Comparison of ENCODE assay signal across 9 cellular contexts in the genomic region with DNA sequence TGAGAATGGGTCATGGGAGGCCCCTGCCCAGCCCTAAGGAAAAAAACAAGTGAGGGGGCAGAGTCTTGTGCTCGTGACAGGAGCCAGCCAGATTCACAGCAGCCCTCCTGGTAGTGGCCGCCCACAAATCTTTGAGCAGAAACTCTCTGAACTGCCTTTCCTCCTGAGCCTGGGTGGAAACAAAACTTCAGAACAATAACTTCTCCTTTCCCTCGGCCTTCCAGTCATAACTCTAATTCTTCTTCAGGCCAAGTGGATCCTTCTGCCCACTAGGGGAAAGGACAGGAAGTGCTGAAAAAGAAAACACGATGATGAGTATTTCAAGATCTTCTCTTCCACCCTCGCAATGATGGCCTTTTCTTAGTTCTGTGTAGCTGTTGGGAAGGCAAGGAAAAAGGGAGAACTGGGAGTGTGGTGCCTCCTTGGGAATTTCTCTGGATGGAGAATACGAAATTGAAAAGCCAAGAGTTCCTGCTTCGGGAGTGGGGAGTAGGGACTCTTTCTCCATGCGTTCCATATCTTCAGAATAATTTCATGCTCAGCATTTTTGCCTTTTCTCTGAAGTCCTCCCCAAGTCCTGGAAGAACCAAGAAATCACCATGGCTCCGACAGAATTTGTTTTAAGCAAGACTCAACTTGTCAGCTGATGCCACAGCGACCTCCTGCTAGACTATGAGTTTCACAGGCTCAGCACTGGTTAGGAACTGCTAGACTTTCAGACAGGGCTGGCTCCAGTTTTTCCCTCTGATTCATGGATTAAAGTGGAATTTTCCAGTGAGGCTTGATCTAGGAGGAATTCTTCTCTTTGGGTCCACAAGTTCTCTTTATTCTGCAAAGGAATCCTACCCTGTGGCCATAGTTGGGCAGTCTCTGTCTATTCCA.
A peak's percentile ranks its signal among the peaks of the same experiment; 100 is the strongest.
DNase-seq lines count a peak whose midpoint lies in the region; ATAC-seq, FAIRE-seq and TF ChIP-seq lines count a peak whose summit lies in the region.
"Had no signal": no experiment of that assay in that cellular context is flagged by ENCODE, and none has a peak within 500 bp of the region (broad histone marks: within the 10 kb centered on the region; RNA-seq: fewer than 3 reads in every experiment).

No MANE protein-coding gene starts in this region.

- H3K4me2 ChIP-seq in K562 (ENCODE audit: insufficient read depth, low read length): no peak overlapping the region

- H2AFZ ChIP-seq in K562 (ENCODE audit: low read depth, low read length): no peak overlapping the region

- peak; percentile 14 to 49 (median 38); a peak in 3 of 6 replicates for TF ChIP-seq CTCF in K562 (IDR thresholded peaks at IDR 0.05 in 2 of 3, conservative IDR thresholded peaks at IDR 0.05 in 1 of 3; ENCODE audit: insufficient read depth in 2 of 3, low read depth in 1 of 3, low read length in 3 of 3)
- TF ChIP-seq CTCF in mucosa of descending colon (IDR thresholded peaks at IDR 0.05): no peak

- no peaks in the 10 kb centered on the region for H3K36me3 ChIP-seq in K562 (ENCODE audit: control insufficient read depth, insufficient read depth, low read length)
- H3K36me3 ChIP-seq in mucosa of descending colon (ENCODE audit: low read depth): no peaks in the 10 kb centered on the region
- H3K36me3 ChIP-seq in effector memory CD4-positive, alpha-beta T cell (ENCODE audit: control insufficient read depth, insufficient read depth, low read length): no peaks in the 10 kb centered on the region

- H3K9me3 ChIP-seq in K562 (replicated peaks; ENCODE audit: control insufficient read depth, insufficient read depth, low read depth, low read length) (no peaks in the 10 kb centered on the region), mucosa of descending colon (no peaks in the 10 kb centered on the region)
- no peaks in the 10 kb centered on the region for H3K9me3 ChIP-seq in effector memory CD4-positive, alpha-beta T cell (ENCODE audit: control insufficient read depth, low read length)

- WGBS in K562 (ENCODE audit: insufficient coverage, low coverage, missing lambda C conversion rate): 3% methylated on average over 10 of the region's 10 CpGs

- BruUV-seq in K562 (replicated peaks; lab: Mats Ljungman, UMichigan): no TSS peak

- FAIRE-seq in K562 (lab: Jason Lieb, UNC): no peak

- CTCF ChIA-PET in K562 (lab: Yijun Ruan, JAX; ENCODE audit: low intra/inter-chr PET ratio): no interaction called here

- ATAC-seq in K562: peak; percentile 63; the same call in 2 of the 3 replicates
- peak; percentile 34 for ATAC-seq in mucosa of descending colon
- no peak for ATAC-seq in HG03571 (IDR thresholded peaks at IDR 0.05; ENCODE audit: unreplicated experiment)

- intact Hi-C loops in K562 (cut with micrococcal nuclease): no loop called here
- intact Hi-C loops in mucosa of descending colon (cut with DNase I, micrococcal nuclease): no loop called here

- POLR2A ChIA-PET in K562 (lab: Yijun Ruan, JAX): interaction anchor here (0.6 kb wide), 2 partner anchors 103 to 485 kb away, joined by 3 to 4 read pairs; no protein-coding TSS in a partner anchor

- H3K27ac ChIP-seq in K562 (ENCODE audit: extremely low read depth, low read depth, low read length): no peak overlapping the region
- H3K27ac ChIP-seq in effector memory CD4-positive, alpha-beta T cell (ENCODE audit: insufficient read depth, low read length, poor library complexity, severe bottlenecking): no peak overlapping the region

- H3K27me3 ChIP-seq in K562 (ENCODE audit: control insufficient read depth in 2 of 2, insufficient read depth in 2 of 2, low read length in 2 of 2): 0 out of 5 replicates have a peak, but pooled peaks cover 0 to 3% of the 10 kb centered on the region in 2 experiments
- H3K27me3 ChIP-seq in effector memory CD4-positive, alpha-beta T cell (replicated peaks; ENCODE audit: control insufficient read depth, insufficient read depth, low read length, poor library complexity, severe bottlenecking): no peaks in the 10 kb centered on the region

- 0 out of 4 replicates have a peak, but pooled peaks of 1 of the 2 experiments have one; percentile 8 for TF ChIP-seq RAD21 in K562 (CRISPR knock-in tag; conservative IDR thresholded peaks at IDR 0.05 in 1 of 2, IDR thresholded peaks at IDR 0.05 in 1 of 2)

- DNase-seq in Ammon's horn (ENCODE audit: low spot score) (peak; percentile 28), HT-29 (ENCODE audit: low spot score) (peak; percentile 35), K562 (ENCODE audit: extremely low read depth in 1 of 4, low spot score in 3 of 4) (peak in 2 of 4 experiments; percentile 9 to 19), mucosa of descending colon (no peak), NCI-H1694 treated with DMSO at 0.1 percent for 48 hours (lab: John Stamatoyannopoulos, UW) (no peak)
- no peak for DNase-seq in effector memory CD4-positive, alpha-beta T cell
- DNase-seq in activated T-cell treated with anti-CD3 and anti-CD28 coated beads, Interleukin-2, amount 50 U/mL, for 48 hours: no peak
- DNase-seq: activated naive CD4-positive, alpha-beta T cell treated with anti-CD3 and anti-CD28 coated beads for 36 hours had no signal

- TF ChIP-seq EP300 in K562 (IDR thresholded peaks at IDR 0.05; ENCODE audit: low read length): no peak

- in situ Hi-C loops in K562 (cut with MboI): no loop called here

- H4K20me1 ChIP-seq in K562 (replicated peaks; ENCODE audit: control insufficient read depth, insufficient read depth, low read length): no peaks in the 10 kb centered on the region

- TF ChIP-seq POLR2A in K562 (conservative IDR thresholded peaks at IDR 0.05): no peak

- no peak overlapping the region for H3K9ac ChIP-seq in K562 (ENCODE audit: insufficient read depth in 1 of 2, low read depth in 2 of 2, low read length in 2 of 2)

- H3K4me3 ChIP-seq in K562 (no peak overlapping the region), mucosa of descending colon (no peak overlapping the region)
- H3K4me3 ChIP-seq in effector memory CD4-positive, alpha-beta T cell (ENCODE audit: insufficient read depth, low read depth, low read length, poor library complexity, severe bottlenecking): no peak overlapping the region

- H3K9me1 ChIP-seq in K562 (ENCODE audit: control insufficient read depth, insufficient read depth, low read length): no peaks in the 10 kb centered on the region

- no peaks in the 10 kb centered on the region for H3K4me1 ChIP-seq in K562 (replicated peaks in 1 of 2; ENCODE audit: control insufficient read depth in 2 of 2, insufficient read depth in 2 of 2, low read length in 2 of 2)
- H3K4me1 ChIP-seq in mucosa of descending colon (ENCODE audit: low read depth): no peaks in the 10 kb centered on the region
- no peaks in the 10 kb centered on the region for H3K4me1 ChIP-seq in effector memory CD4-positive, alpha-beta T cell (ENCODE audit: control insufficient read depth, insufficient read depth, low read length, poor library complexity, severe bottlenecking)

- no peaks in the 10 kb centered on the region for H3K79me2 ChIP-seq in K562 (ENCODE audit: control insufficient read depth, insufficient read depth, low read length)

TF ChIP-seq in K562, 482 proteins besides CTCF, POLR2A, EP300 and RAD21:
- TF ChIP-seq MAFG (tag; conservative IDR thresholded peaks at IDR 0.05): peak; percentile 51; the same call in 1 of the 2 replicates
- no peak for TF ChIP-seq PCBP2 (IDR thresholded peaks at IDR 0.05; ENCODE audit: low read depth, low read length, poor library complexity, severe bottlenecking)
- TF ChIP-seq SMC3 (conservative IDR thresholded peaks at IDR 0.05; ENCODE audit: insufficient read depth, low read depth, low read length): 0 out of 2 replicates have a peak, but pooled peaks have one; percentile 12
- TF ChIP-seq C11orf30 (IDR thresholded peaks at IDR 0.05; ENCODE audit: low read depth): peak; percentile 18; the same call in 1 of the 2 replicates
- TF ChIP-seq TCF7L2 (IDR thresholded peaks at IDR 0.05; ENCODE audit: low read depth, low read length): no peak
- TF ChIP-seq NCOA2 (IDR thresholded peaks at IDR 0.05; ENCODE audit: partially characterized antibody in 2 of 2): no peak
- TF ChIP-seq SRSF9 (IDR thresholded peaks at IDR 0.05; ENCODE audit: borderline replicate concordance, low read depth, low read length): no peak
- TF ChIP-seq ELF4 (CRISPR knock-in tag; IDR thresholded peaks at IDR 0.05): no peak
- TF ChIP-seq SETDB1 (IDR thresholded peaks at IDR 0.05; ENCODE audit: low read length): no peak
- peak; percentile 58 for TF ChIP-seq ZNF316 (IDR thresholded peaks at IDR 0.05)
- TF ChIP-seq, protein P1, sequence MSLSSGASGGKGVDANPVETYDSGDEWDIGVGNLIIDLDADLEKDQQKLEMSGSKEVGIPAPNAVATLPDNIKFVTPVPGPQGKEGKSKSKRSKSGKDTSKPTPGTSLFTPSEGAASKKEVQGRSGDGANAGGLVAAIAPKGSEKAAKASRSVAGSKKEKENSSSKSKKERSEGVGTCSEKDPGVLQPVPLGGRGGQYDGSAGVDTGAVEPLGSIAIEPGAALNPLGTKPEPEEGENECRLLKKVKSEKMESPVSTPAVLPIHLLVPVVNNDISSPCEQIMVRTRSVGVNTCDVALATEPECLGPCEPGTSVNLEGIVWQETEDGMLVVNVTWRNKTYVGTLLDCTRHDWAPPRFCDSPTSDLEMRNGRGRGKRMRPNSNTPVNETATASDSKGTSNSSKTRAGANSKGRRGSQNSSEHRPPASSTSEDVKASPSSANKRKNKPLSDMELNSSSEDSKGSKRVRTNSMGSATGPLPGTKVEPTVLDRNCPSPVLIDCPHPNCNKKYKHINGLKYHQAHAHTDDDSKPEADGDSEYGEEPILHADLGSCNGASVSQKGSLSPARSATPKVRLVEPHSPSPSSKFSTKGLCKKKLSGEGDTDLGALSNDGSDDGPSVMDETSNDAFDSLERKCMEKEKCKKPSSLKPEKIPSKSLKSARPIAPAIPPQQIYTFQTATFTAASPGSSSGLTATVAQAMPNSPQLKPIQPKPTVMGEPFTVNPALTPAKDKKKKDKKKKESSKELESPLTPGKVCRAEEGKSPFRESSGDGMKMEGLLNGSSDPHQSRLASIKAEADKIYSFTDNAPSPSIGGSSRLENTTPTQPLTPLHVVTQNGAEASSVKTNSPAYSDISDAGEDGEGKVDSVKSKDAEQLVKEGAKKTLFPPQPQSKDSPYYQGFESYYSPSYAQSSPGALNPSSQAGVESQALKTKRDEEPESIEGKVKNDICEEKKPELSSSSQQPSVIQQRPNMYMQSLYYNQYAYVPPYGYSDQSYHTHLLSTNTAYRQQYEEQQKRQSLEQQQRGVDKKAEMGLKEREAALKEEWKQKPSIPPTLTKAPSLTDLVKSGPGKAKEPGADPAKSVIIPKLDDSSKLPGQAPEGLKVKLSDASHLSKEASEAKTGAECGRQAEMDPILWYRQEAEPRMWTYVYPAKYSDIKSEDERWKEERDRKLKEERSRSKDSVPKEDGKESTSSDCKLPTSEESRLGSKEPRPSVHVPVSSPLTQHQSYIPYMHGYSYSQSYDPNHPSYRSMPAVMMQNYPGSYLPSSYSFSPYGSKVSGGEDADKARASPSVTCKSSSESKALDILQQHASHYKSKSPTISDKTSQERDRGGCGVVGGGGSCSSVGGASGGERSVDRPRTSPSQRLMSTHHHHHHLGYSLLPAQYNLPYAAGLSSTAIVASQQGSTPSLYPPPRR (CRISPR knock-in tag; IDR thresholded peaks at IDR 0.05; ENCODE audit: borderline replicate concordance): no peak
- TF ChIP-seq SPI1 (IDR thresholded peaks at IDR 0.05; ENCODE audit: borderline replicate concordance, low read depth, low read length): peak; percentile 43; the same call in 1 of the 2 replicates

Comparison
In these comparisons a context has a peak if more than half of its experiments do, and no peak if none do; other contexts are left out.
1. DNase-seq: peak in Ammon's horn (single experiment) and HT-29 (single experiment); none in mucosa of descending colon (0 of 3), NCI-H1694 treated with DMSO at 0.1 percent for 48 hours (single experiment), effector memory CD4-positive, alpha-beta T cell (0 of 3) and activated T-cell treated with anti-CD3 and anti-CD28 coated beads, Interleukin-2, amount 50 U/mL, for 48 hours (0 of 2).